ENCODE assay signal across 1 cellular context in the genomic region with DNA sequence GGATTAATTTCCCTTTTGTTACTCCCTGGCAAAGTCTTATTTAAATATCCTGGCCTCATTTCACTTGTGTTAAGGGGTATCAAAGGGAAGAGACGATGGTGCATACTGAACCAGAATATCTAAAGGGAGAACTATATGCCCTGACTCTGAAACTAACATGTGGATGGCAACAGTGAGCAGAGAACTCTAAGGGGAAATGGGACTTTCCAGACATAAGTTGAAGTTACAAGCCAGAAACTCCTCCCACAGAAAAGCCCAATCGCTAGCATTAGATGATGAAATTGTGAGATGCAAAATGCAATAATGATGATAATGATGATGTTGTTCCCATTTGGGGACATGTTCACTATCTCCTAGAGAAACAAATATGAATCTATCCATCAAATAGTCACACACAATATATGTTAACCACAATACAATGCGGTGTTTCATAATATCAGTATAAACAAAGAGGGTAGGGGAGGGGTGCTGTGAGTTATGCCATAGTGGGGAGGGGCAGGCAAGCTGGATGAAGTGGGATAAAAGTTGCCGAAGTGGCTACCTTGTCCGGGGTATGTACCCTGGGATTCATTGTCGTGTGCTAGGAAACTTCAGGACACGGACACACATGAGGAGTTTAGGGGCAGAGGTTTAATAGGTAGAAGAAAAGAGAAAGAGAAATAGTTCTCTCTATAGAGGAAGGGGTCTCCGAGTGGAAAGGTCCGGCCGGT.
TF ChIP-seq lines count a peak whose summit lies in the region.

No MANE protein-coding gene starts in this region.

TF ChIP-seq in K562, 482 proteins besides CTCF, POLR2A, EP300 and RAD21 (continued from another document):
- TF ChIP-seq CREB1 (IDR thresholded peaks at IDR 0.05) (no peak), CREB1 (CRISPR knock-in tag; IDR thresholded peaks at IDR 0.05) (no peak), ZNF184 (CRISPR knock-in tag; IDR thresholded peaks at IDR 0.05) (no peak), L3MBTL2 (IDR thresholded peaks at IDR 0.05) (peak; percentile 24; the same call in 1 of the 2 replicates)
- TF ChIP-seq, protein P1, sequence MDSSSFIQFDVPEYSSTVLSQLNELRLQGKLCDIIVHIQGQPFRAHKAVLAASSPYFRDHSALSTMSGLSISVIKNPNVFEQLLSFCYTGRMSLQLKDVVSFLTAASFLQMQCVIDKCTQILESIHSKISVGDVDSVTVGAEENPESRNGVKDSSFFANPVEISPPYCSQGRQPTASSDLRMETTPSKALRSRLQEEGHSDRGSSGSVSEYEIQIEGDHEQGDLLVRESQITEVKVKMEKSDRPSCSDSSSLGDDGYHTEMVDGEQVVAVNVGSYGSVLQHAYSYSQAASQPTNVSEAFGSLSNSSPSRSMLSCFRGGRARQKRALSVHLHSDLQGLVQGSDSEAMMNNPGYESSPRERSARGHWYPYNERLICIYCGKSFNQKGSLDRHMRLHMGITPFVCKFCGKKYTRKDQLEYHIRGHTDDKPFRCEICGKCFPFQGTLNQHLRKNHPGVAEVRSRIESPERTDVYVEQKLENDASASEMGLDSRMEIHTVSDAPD (CRISPR knock-in tag; IDR thresholded peaks at IDR 0.05): no peak
- TF ChIP-seq, protein P2, sequence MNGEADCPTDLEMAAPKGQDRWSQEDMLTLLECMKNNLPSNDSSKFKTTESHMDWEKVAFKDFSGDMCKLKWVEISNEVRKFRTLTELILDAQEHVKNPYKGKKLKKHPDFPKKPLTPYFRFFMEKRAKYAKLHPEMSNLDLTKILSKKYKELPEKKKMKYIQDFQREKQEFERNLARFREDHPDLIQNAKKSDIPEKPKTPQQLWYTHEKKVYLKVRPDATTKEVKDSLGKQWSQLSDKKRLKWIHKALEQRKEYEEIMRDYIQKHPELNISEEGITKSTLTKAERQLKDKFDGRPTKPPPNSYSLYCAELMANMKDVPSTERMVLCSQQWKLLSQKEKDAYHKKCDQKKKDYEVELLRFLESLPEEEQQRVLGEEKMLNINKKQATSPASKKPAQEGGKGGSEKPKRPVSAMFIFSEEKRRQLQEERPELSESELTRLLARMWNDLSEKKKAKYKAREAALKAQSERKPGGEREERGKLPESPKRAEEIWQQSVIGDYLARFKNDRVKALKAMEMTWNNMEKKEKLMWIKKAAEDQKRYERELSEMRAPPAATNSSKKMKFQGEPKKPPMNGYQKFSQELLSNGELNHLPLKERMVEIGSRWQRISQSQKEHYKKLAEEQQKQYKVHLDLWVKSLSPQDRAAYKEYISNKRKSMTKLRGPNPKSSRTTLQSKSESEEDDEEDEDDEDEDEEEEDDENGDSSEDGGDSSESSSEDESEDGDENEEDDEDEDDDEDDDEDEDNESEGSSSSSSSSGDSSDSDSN (IDR thresholded peaks at IDR 0.05; ENCODE audit: borderline replicate concordance in 1 of 2, low read depth in 2 of 2, low read length in 2 of 2): no peak
